ENCODE assay signal across 19 cellular contexts in genomic region chr10:6058677-6059475, GRCh38. TPM values are rescaled to one million over a fixed set of nuclear protein-coding genes. Genes with fewer than 3 reads are reported as not detected.
DNase-seq lines count a peak whose midpoint lies in the region; ATAC-seq, FAIRE-seq and TF ChIP-seq lines count a peak whose summit lies in the region.
"Had no signal": no experiment of that assay in that cellular context is flagged by ENCODE, and none has a peak within 500 bp of the region (broad histone marks: within the 10 kb centered on the region; RNA-seq: fewer than 3 reads in every experiment).

No MANE protein-coding gene starts in this region.

- TF ChIP-seq POLR2A in H54 (IDR thresholded peaks at IDR 0.05; ENCODE audit: low read depth, low read length): no peak

- ATAC-seq in GM21619 (IDR thresholded peaks at IDR 0.05; ENCODE audit: unreplicated experiment) (peak; percentile 33), naive B cell (ENCODE audit: low read depth in 2 of 2) (no peak)
- ATAC-seq: A549; body of pancreas; effector memory CD8-positive, alpha-beta T cell; foreskin keratinocyte had no signal

- DNase-seq in activated CD4-positive, alpha-beta T cell treated with anti-CD3 and anti-CD28 coated beads, Interleukin-2, amount 10 ng/mL, durations not matched to agents 24 days and 14 days: peak; percentile 67
- DNase-seq in activated CD4-positive, alpha-beta T cell treated with anti-CD3 and anti-CD28 coated beads for 1 hour: no peak
- peak; percentile 33 to 49 for DNase-seq in activated CD4-positive, alpha-beta T cell treated with anti-CD3 and anti-CD28 coated beads, Interleukin-2, amount 50 U/mL, for 48 hours
- DNase-seq in naive B cell (no peak), H54 (ENCODE audit: insufficient read length, low spot score) (no peak), Ammon's horn (ENCODE audit: low spot score) (no peak), NCI-H345 treated with DMSO at 0.1 percent for 48 hours (lab: John Stamatoyannopoulos, UW; ENCODE audit: unreplicated experiment) (no peak)
- DNase-seq: body of pancreas; effector memory CD8-positive, alpha-beta T cell; foreskin keratinocyte; GDM1; mesenchymal stem cell; NCI-H1417; thyroid gland had no signal

- H3K9me3 Mint-ChIP-seq in activated CD4-positive, alpha-beta T cell treated with anti-CD3 and anti-CD28 coated beads, Interleukin-2, amount 10 ng/mL, durations not matched to agents 24 days and 14 days: no peaks in the 10 kb centered on the region
- H3K9me3 Mint-ChIP-seq in naive B cell: peaks cover 0 to 1% (median 0%) of the 10 kb centered on the region in 7 donors
- H3K9me3 Mint-ChIP-seq: effector memory CD8-positive, alpha-beta T cell had no signal

- intact Hi-C loops in activated CD4-positive, alpha-beta T cell treated with anti-CD3 and anti-CD28 coated beads, Interleukin-2, amount 10 ng/mL, durations not matched to agents 24 days and 14 days (cut with micrococcal nuclease): loop anchor here (1.0 to 10.0 kb wide), 7 partner anchors 9 to 536 kb away; no protein-coding TSS in a partner anchor

- peaks cover 75% of the 10 kb centered on the region for H3K36me3 Mint-ChIP-seq in activated CD4-positive, alpha-beta T cell treated with anti-CD3 and anti-CD28 coated beads, Interleukin-2, amount 10 ng/mL, durations not matched to agents 24 days and 14 days (ENCODE audit: low read depth)
- H3K36me3 Mint-ChIP-seq in naive B cell: no peaks in the 10 kb centered on the region

- no peak for FAIRE-seq in H54 (lab: Jason Lieb, UNC)
- FAIRE-seq: A549 had no signal

- peak overlapping the region; percentile 96 for H3K27ac Mint-ChIP-seq in activated CD4-positive, alpha-beta T cell treated with anti-CD3 and anti-CD28 coated beads, Interleukin-2, amount 10 ng/mL, durations not matched to agents 24 days and 14 days
- peak overlapping the region in 5 of 6 donors; percentile 3 to 91 (median 55) for H3K27ac Mint-ChIP-seq in naive B cell

- peaks cover 2% of the 10 kb centered on the region for H3K27me3 Mint-ChIP-seq in activated CD4-positive, alpha-beta T cell treated with anti-CD3 and anti-CD28 coated beads, Interleukin-2, amount 10 ng/mL, durations not matched to agents 24 days and 14 days
- no peaks in the 10 kb centered on the region for H3K27me3 Mint-ChIP-seq in naive B cell
- H3K27me3 Mint-ChIP-seq: effector memory CD8-positive, alpha-beta T cell had no signal

- peak overlapping the region; percentile 91 for H3K4me3 Mint-ChIP-seq in activated CD4-positive, alpha-beta T cell treated with anti-CD3 and anti-CD28 coated beads, Interleukin-2, amount 10 ng/mL, durations not matched to agents 24 days and 14 days
- peak overlapping the region in 3 of 8 donors; percentile 3 to 36 (median 25) for H3K4me3 Mint-ChIP-seq in naive B cell

- H3K4me1 Mint-ChIP-seq in activated CD4-positive, alpha-beta T cell treated with anti-CD3 and anti-CD28 coated beads, Interleukin-2, amount 10 ng/mL, durations not matched to agents 24 days and 14 days: peaks cover 55% of the 10 kb centered on the region
- H3K4me1 Mint-ChIP-seq in naive B cell: peaks cover 32 to 74% (median 70%) of the 10 kb centered on the region in 3 donors

RNA-seq across cellular contexts. Expression of gene IL2RA, which starts 3.3 kb away (rescaled TPM):
- 965 and 989 TPM in 2 replicates for total RNA-seq in activated CD4-positive, alpha-beta T cell treated with anti-CD3 and anti-CD28 coated beads, Interleukin-2, amount 10 ng/mL, durations not matched to agents 24 days and 14 days
- polyA plus RNA-seq in naive B cell (ENCODE audit: low read depth in 6 of 6): 1 to 10 TPM; 1.8 to 9.2 (median 4.7) TPM
- total RNA-seq: foreskin keratinocyte, NCI-H460, osteoblast, RPMI7951 had no signal
- polyA plus RNA-seq: A549, foreskin keratinocyte had no signal

RNA-seq across cellular contexts. Expression of gene RBM17, which starts 30.0 kb away (rescaled TPM):
- 258 and 262 TPM in 2 replicates for total RNA-seq in activated CD4-positive, alpha-beta T cell treated with anti-CD3 and anti-CD28 coated beads, Interleukin-2, amount 10 ng/mL, durations not matched to agents 24 days and 14 days
- polyA plus RNA-seq in naive B cell (ENCODE audit: low read depth in 6 of 6): 100 to 1,000 TPM in 1 of 6 donors, 10 to 100 TPM in 5; 50.4 to 118 (median 89.6) TPM

Comparison
In these comparisons a context has a peak if more than half of its experiments do, and no peak if none do; other contexts are left out.
1. DNase-seq: peak in activated CD4-positive, alpha-beta T cell treated with anti-CD3 and anti-CD28 coated beads, Interleukin-2, amount 10 ng/mL, durations not matched to agents 24 days and 14 days (single experiment) and activated CD4-positive, alpha-beta T cell treated with anti-CD3 and anti-CD28 coated beads, Interleukin-2, amount 50 U/mL, for 48 hours (2 of 2); none in activated CD4-positive, alpha-beta T cell treated with anti-CD3 and anti-CD28 coated beads for 1 hour (single experiment), naive B cell (single experiment), H54 (single experiment), Ammon's horn (single experiment) and NCI-H345 treated with DMSO at 0.1 percent for 48 hours (single experiment).